Comparison of ENCODE assay signal across 8 cellular contexts in genomic region chr9:133238851-133239532, GRCh38. TPM values are rescaled to one million over a fixed set of nuclear protein-coding genes. Genes with fewer than 3 reads are reported as not detected.
DNase-seq lines count a peak whose midpoint lies in the region; ATAC-seq, FAIRE-seq and TF ChIP-seq lines count a peak whose summit lies in the region.

No MANE protein-coding gene starts in this region.

- H3K27me3 ChIP-seq in HUES48 (ENCODE audit: control insufficient read depth, insufficient read depth, low read length) (peaks cover 17% of the 10 kb centered on the region), keratinocyte (ENCODE audit: control insufficient read depth, extremely low read depth, insufficient read depth, low read length) (no peaks in the 10 kb centered on the region)

- H3K4me2 ChIP-seq in keratinocyte (ENCODE audit: control insufficient read depth, extremely low read depth, insufficient read depth, low read depth, low read length) = peak overlapping the region; percentile 49

- H3K27ac ChIP-seq in HUES48 (ENCODE audit: low read depth, low read length) = peak overlapping the region; percentile 88
- H3K27ac ChIP-seq in keratinocyte (ENCODE audit: control insufficient read depth, insufficient read depth, low read length) = no peak overlapping the region

- no peaks in the 10 kb centered on the region for H3K9me3 ChIP-seq in HUES48 (ENCODE audit: control insufficient read depth, insufficient read depth, low read length)
- no peaks in the 10 kb centered on the region for H3K9me3 ChIP-seq in keratinocyte (ENCODE audit: control insufficient read depth, low read depth, low read length)

- DNase-seq in Ammon's horn (ENCODE audit: low spot score) (peak; percentile 10), WTC11 (ENCODE audit: low spot score) (peak; percentile 93), keratinocyte (ENCODE audit: low read depth, low spot score) (peak; percentile 23)
- peak; percentile 41 for DNase-seq in central memory CD4-positive, alpha-beta T cell
- peak; percentile 82 for DNase-seq in stimulated activated CD4-positive, alpha-beta T cell treated with anti-CD3 and anti-CD28 coated beads, Interleukin-15, amount 100 ng/mL, for 24 hours

- H3K4me1 ChIP-seq in HUES48 (ENCODE audit: control insufficient read depth, insufficient read depth, low read length) (no peaks in the 10 kb centered on the region), keratinocyte (ENCODE audit: control insufficient read depth, extremely low read depth, insufficient read depth, low read length) (peaks cover 8% of the 10 kb centered on the region)

- no peaks in the 10 kb centered on the region for H3K9me1 ChIP-seq in keratinocyte (ENCODE audit: control insufficient read depth, extremely low read depth, insufficient read depth, low read length)

- H3K4me3 ChIP-seq in HUES48 (ENCODE audit: low read depth, low read length) = peak overlapping the region; percentile 70
- H3K4me3 ChIP-seq in keratinocyte (ENCODE audit: control insufficient read depth in 2 of 3, extremely low read depth in 1 of 3, insufficient read depth in 2 of 3, low read depth in 1 of 3, low read length in 3 of 3) = peak overlapping the region in 1 of 3 experiments; percentile 1

- POLR2A ChIA-PET in WTC11 (lab: Charles Lee) = interaction anchor here (0.8 to 1.6 kb wide), 3 partner anchors 51 to 93 kb away, joined by 4 to 7 read pairs (median 6); no protein-coding TSS in a partner anchor

- no peaks in the 10 kb centered on the region for H3K36me3 Mint-ChIP-seq in WTC11

- no peaks in the 10 kb centered on the region for H3K9me3 Mint-ChIP-seq in WTC11

- H2AFZ ChIP-seq in keratinocyte (ENCODE audit: control insufficient read depth, low read length) = no peak overlapping the region

- H3K4me1 Mint-ChIP-seq in WTC11 = peaks cover 4% of the 10 kb centered on the region

- peak; percentile 93 for TF ChIP-seq CTCF in WTC11 (IDR thresholded peaks at IDR 0.05)
- peak; percentile 67 to 93 (median 74) for TF ChIP-seq CTCF in keratinocyte (optimal IDR thresholded peaks at IDR 0.05 in 1 of 3, IDR thresholded peaks at IDR 0.05 in 1 of 3, conservative IDR thresholded peaks at IDR 0.05 in 1 of 3; ENCODE audit: extremely low read depth in 1 of 3, insufficient read depth in 2 of 3, low read length in 3 of 3)

- H3K27ac Mint-ChIP-seq in WTC11 = peak overlapping the region; percentile 93

- dilution Hi-C loops in keratinocyte (cut with MboI; ENCODE audit: extremely low pct_ligation_motif_present, low sequenced_read_pairs) = no loop called here

- H3K4me3 Mint-ChIP-seq in WTC11 = peak overlapping the region; percentile 71

- H4K20me1 ChIP-seq in keratinocyte (ENCODE audit: control insufficient read depth, extremely low read depth, insufficient read depth, low read length) = no peaks in the 10 kb centered on the region

- FAIRE-seq in keratinocyte (lab: Jason Lieb, UNC) = no peak

- CTCF ChIA-PET in WTC11 (lab: Charles Lee) = interaction anchor here (0.6 to 4.0 kb wide), 58 partner anchors 8 to 1272 kb away, joined by 3 to 153 read pairs (median 5); partner anchors contain the start of genes ABO, BRD3OS, CACFD1 and GBGT1

- ATAC-seq in WTC11 (peak; percentile 69), HG02884 (IDR thresholded peaks at IDR 0.05; ENCODE audit: unreplicated experiment) (no peak), HG03135 (IDR thresholded peaks at IDR 0.05; ENCODE audit: unreplicated experiment) (no peak)

- H3K79me2 ChIP-seq in keratinocyte (ENCODE audit: control insufficient read depth, insufficient read depth, low read length) = no peaks in the 10 kb centered on the region

- H3K27me3 Mint-ChIP-seq in WTC11 (ENCODE audit: low read depth) = peaks cover 36% of the 10 kb centered on the region

- H3K9ac ChIP-seq in HUES48 (ENCODE audit: low read depth, low read length) (no peak overlapping the region), keratinocyte (ENCODE audit: control insufficient read depth, extremely low read depth, insufficient read depth, low read length) (no peak overlapping the region)

- H3K36me3 ChIP-seq in HUES48 (ENCODE audit: control insufficient read depth, insufficient read depth, low read length) = no peaks in the 10 kb centered on the region
- H3K36me3 ChIP-seq in keratinocyte (ENCODE audit: control insufficient read depth in 2 of 2, extremely low read depth in 1 of 2, insufficient read depth in 2 of 2, low read length in 2 of 2) = no peaks in the 10 kb centered on the region

TF ChIP-seq in WTC11, 78 proteins besides CTCF, POLR2A, EP300 and RAD21 (continues in another document):
- TF ChIP-seq ZNF671 (CRISPR knock-in tag; IDR thresholded peaks at IDR 0.05) = 0 out of 2 replicates have a peak, but pooled peaks have one; percentile 24
- no peak; the same call in 1 of the 2 replicates for TF ChIP-seq SP1 (CRISPR knock-in tag; conservative IDR thresholded peaks at IDR 0.05)
- TF ChIP-seq E2F5 (CRISPR knock-in tag; IDR thresholded peaks at IDR 0.05) = no peak
- 0 out of 2 replicates have a peak, but pooled peaks have one; percentile 39 for TF ChIP-seq FOXK1 (CRISPR knock-in tag; IDR thresholded peaks at IDR 0.05)
- no peak for TF ChIP-seq ZNF512 (CRISPR knock-in tag; IDR thresholded peaks at IDR 0.05; ENCODE audit: borderline replicate concordance)
- peak; percentile 71; the same call in 1 of the 2 replicates for TF ChIP-seq AR (CRISPR knock-in tag; IDR thresholded peaks at IDR 0.05)
- no peak for TF ChIP-seq SMAD3 (CRISPR knock-in tag; IDR thresholded peaks at IDR 0.05; ENCODE audit: borderline replicate concordance)

RNA-seq across cellular contexts. Expression of gene OBP2B, which starts 29.9 kb away (rescaled TPM):
- not detected in 3 replicates for total RNA-seq in WTC11 (2021)
- not detected in 3 replicates for polyA plus RNA-seq in keratinocyte
- polyA plus RNA-seq in keratinocyte (2011; ENCODE audit: low read depth) = not detected
- not detected in 2 replicates for polyA plus RNA-seq in keratinocyte (2011; cell fraction: cytosol; rRNA removed)
- not detected in 2 replicates for polyA plus RNA-seq in keratinocyte (2011; cell fraction: nucleus; rRNA removed)
- polyA plus RNA-seq in keratinocyte (2012; ENCODE audit: low replicate concordance) = not detected in 2 replicates
- not detected in 3 replicates for polyA minus RNA-seq in keratinocyte
- polyA minus RNA-seq in keratinocyte (2011; cell fraction: cytosol; rRNA and poly(A)+ RNA removed) = not detected
- not detected in 2 replicates for polyA minus RNA-seq in keratinocyte (2011; cell fraction: nucleus; rRNA and poly(A)+ RNA removed)

RNA-seq across cellular contexts. Expression of gene ABO, which starts 36.0 kb away (rescaled TPM):
- total RNA-seq in WTC11 (2021) = 0.15 to 0.39 TPM (median 0.25 TPM) in 3 replicates
- not detected in 3 replicates for polyA plus RNA-seq in keratinocyte
- not detected for polyA plus RNA-seq in keratinocyte (2011; ENCODE audit: low read depth)
- polyA plus RNA-seq in keratinocyte (2011; cell fraction: cytosol; rRNA removed) = not detected in 2 replicates
- 0.05 TPM in 1 of 2 replicates, not detected in the other for polyA plus RNA-seq in keratinocyte (2011; cell fraction: nucleus; rRNA removed)
- 0.34 TPM in 1 of 2 replicates, not detected in the other for polyA plus RNA-seq in keratinocyte (2012; ENCODE audit: low replicate concordance)
- polyA minus RNA-seq in keratinocyte = not detected in 3 replicates
- polyA minus RNA-seq in keratinocyte (2011; cell fraction: cytosol; rRNA and poly(A)+ RNA removed) = not detected
- polyA minus RNA-seq in keratinocyte (2011; cell fraction: nucleus; rRNA and poly(A)+ RNA removed) = not detected in 2 replicates

Comparison
In these comparisons a context has a peak if more than half of its experiments do, and no peak if none do; other contexts are left out.
1. DNase-seq: peak in every context shown above with its lines; median percentile 93 in WTC11; 82 in stimulated activated CD4-positive, alpha-beta T cell treated with anti-CD3 and anti-CD28 coated beads, Interleukin-15, amount 100 ng/mL, for 24 hours; 41 in central memory CD4-positive, alpha-beta T cell; 23 in keratinocyte; 10 in Ammon's horn.